ENCODE assay signal across 2 cellular contexts in the genomic region with DNA sequence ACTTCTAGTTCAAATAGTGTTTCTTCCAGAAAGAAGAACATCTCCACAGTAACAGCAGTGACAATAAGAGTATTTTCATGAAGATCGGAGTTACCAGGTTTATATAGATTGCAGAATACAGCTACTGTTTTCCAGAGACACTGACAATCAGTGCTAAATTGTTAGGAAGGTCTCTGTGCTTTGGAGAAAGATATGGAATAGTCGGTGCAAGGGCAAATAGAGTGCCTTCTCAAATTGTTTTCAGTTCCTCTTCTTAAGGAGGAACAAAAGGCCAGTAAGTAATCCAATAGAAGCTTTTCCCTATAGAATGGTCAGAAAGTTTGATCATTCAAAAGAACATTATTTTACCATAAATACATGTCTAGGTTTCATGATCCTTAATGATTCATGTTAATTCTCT.
TF ChIP-seq lines count a peak whose summit lies in the region.

No MANE protein-coding gene starts in this region.

TF ChIP-seq in SK-N-SH, 30 proteins besides CTCF, POLR2A, EP300 and RAD21 (continued from another document):
- TF ChIP-seq, protein P1, sequence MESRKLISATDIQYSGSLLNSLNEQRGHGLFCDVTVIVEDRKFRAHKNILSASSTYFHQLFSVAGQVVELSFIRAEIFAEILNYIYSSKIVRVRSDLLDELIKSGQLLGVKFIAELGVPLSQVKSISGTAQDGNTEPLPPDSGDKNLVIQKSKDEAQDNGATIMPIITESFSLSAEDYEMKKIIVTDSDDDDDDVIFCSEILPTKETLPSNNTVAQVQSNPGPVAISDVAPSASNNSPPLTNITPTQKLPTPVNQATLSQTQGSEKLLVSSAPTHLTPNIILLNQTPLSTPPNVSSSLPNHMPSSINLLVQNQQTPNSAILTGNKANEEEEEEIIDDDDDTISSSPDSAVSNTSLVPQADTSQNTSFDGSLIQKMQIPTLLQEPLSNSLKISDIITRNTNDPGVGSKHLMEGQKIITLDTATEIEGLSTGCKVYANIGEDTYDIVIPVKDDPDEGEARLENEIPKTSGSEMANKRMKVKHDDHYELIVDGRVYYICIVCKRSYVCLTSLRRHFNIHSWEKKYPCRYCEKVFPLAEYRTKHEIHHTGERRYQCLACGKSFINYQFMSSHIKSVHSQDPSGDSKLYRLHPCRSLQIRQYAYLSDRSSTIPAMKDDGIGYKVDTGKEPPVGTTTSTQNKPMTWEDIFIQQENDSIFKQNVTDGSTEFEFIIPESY (IDR thresholded peaks at IDR 0.05; ENCODE audit: borderline replicate concordance, low read depth), result no peak
- no peak for TF ChIP-seq GABPA (IDR thresholded peaks at IDR 0.05; ENCODE audit: low read depth)
- no peak for TF ChIP-seq NFIC (IDR thresholded peaks at IDR 0.05; ENCODE audit: borderline replicate concordance)
- TF ChIP-seq TAF1 (IDR thresholded peaks at IDR 0.05; ENCODE audit: borderline replicate concordance, low read depth, low read length), result no peak
- TF ChIP-seq NRF1 (IDR thresholded peaks at IDR 0.05; ENCODE audit: low read depth, low read length), result no peak
- TF ChIP-seq EZH2phosphoT487 (IDR thresholded peaks at IDR 0.05; ENCODE audit: borderline replicate concordance, low read depth), result no peak

TF ChIP-seq in SK-N-SH treated with all-trans-retinoic acid at 6 μM for 48 hours, 23 proteins besides CTCF, POLR2A, EP300 and RAD21 (continued from another document):
- TF ChIP-seq TCF4 (CRISPR knock-in tag; IDR thresholded peaks at IDR 0.05; ENCODE audit: borderline replicate concordance) (no peak), PPARA (CRISPR knock-in tag; IDR thresholded peaks at IDR 0.05; ENCODE audit: borderline replicate concordance) (no peak), TOX (CRISPR knock-in tag; IDR thresholded peaks at IDR 0.05; ENCODE audit: borderline replicate concordance) (no peak), GLIS3 (CRISPR knock-in tag; IDR thresholded peaks at IDR 0.05) (no peak)
- TF ChIP-seq, protein P2, sequence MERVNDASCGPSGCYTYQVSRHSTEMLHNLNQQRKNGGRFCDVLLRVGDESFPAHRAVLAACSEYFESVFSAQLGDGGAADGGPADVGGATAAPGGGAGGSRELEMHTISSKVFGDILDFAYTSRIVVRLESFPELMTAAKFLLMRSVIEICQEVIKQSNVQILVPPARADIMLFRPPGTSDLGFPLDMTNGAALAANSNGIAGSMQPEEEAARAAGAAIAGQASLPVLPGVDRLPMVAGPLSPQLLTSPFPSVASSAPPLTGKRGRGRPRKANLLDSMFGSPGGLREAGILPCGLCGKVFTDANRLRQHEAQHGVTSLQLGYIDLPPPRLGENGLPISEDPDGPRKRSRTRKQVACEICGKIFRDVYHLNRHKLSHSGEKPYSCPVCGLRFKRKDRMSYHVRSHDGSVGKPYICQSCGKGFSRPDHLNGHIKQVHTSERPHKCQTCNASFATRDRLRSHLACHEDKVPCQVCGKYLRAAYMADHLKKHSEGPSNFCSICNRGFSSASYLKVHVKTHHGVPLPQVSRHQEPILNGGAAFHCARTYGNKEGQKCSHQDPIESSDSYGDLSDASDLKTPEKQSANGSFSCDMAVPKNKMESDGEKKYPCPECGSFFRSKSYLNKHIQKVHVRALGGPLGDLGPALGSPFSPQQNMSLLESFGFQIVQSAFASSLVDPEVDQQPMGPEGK (CRISPR knock-in tag; IDR thresholded peaks at IDR 0.05; ENCODE audit: borderline replicate concordance), result no peak
- TF ChIP-seq, protein P3, sequence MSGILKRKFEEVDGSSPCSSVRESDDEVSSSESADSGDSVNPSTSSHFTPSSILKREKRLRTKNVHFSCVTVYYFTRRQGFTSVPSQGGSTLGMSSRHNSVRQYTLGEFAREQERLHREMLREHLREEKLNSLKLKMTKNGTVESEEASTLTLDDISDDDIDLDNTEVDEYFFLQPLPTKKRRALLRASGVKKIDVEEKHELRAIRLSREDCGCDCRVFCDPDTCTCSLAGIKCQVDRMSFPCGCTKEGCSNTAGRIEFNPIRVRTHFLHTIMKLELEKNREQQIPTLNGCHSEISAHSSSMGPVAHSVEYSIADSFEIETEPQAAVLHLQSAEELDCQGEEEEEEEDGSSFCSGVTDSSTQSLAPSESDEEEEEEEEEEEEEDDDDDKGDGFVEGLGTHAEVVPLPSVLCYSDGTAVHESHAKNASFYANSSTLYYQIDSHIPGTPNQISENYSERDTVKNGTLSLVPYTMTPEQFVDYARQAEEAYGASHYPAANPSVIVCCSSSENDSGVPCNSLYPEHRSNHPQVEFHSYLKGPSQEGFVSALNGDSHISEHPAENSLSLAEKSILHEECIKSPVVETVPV (CRISPR knock-in tag; IDR thresholded peaks at IDR 0.05), result no peak
